Comparison of ENCODE assay signal across 18 cellular contexts in the genomic region with DNA sequence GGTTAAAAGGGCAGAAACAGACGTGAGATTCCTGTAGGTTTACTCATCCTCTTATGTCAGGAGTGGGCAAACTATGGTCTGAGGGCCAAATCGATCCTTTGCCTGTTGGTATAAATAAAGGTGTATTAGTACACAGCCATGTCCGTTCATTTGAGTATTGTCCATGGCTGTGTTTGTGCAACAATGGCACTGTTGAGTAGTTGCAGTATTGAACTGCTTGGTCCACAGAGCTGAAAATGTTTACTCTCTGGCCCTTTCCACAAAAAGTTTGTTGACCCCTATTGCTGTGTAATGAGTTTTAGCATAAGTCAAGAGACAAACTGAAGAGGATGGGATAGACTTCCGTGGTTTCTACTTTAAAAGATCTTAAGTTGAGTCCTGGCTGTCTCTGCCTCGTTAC.
"Had no signal": no experiment of that assay in that cellular context is flagged by ENCODE, and none has a peak within 500 bp of the region (broad histone marks: within the 10 kb centered on the region; RNA-seq: fewer than 3 reads in every experiment).

No MANE protein-coding gene starts in this region.

- H3K36me3 ChIP-seq: esophagus muscularis mucosa, gastroesophageal sphincter, heart left ventricle, left ventricle myocardium inferior, lower lobe of right lung had no signal

- H3K27ac ChIP-seq: coronary artery, dorsolateral prefrontal cortex, esophagus muscularis mucosa, foreskin keratinocyte, gastroesophageal sphincter, heart left ventricle, hepatocyte, left ventricle myocardium inferior, lower lobe of right lung had no signal

- H3K27me3 Mint-ChIP-seq: naive B cell had no signal

- H3K4me1 ChIP-seq: esophagus muscularis mucosa, foreskin keratinocyte, gastroesophageal sphincter, heart left ventricle, left ventricle myocardium inferior, lower lobe of right lung had no signal

- H3K27ac Mint-ChIP-seq: mesothelial cell of epicardium, naive B cell had no signal

- H3K4me3 ChIP-seq: coronary artery, dorsolateral prefrontal cortex, esophagus muscularis mucosa, gastroesophageal sphincter, heart left ventricle, hepatocyte, left ventricle myocardium inferior, lower lobe of right lung, mucosa of descending colon had no signal

- H3K36me3 Mint-ChIP-seq: mesothelial cell of epicardium, naive B cell had no signal

- H3K79me2 ChIP-seq: hepatocyte had no signal

- ATAC-seq: foreskin keratinocyte, gastroesophageal sphincter, heart left ventricle, left cardiac atrium, lower lobe of right lung, mucosa of descending colon had no signal

- H3K4me1 Mint-ChIP-seq: naive B cell had no signal

- H3K27me3 ChIP-seq: esophagus muscularis mucosa, foreskin keratinocyte, gastroesophageal sphincter, heart left ventricle, hepatocyte had no signal

- DNase-seq: dermis blood vessel endothelial cell; dorsolateral prefrontal cortex; effector CD4-positive, alpha-beta T cell; effector memory CD4-positive, alpha-beta T cell; foreskin keratinocyte; heart left ventricle; hypothalamus; left cardiac atrium; left ventricle myocardium inferior; lower lobe of right lung; mesenchymal stem cell; mucosa of descending colon; naive B cell had no signal

- H3K4me3 Mint-ChIP-seq: mesothelial cell of epicardium, naive B cell had no signal

- H3K9me3 ChIP-seq: esophagus muscularis mucosa, gastroesophageal sphincter, heart left ventricle, left ventricle myocardium inferior, lower lobe of right lung, mucosa of descending colon had no signal

- H3K4me2 ChIP-seq: hepatocyte had no signal

- H2AFZ ChIP-seq: hepatocyte had no signal
